Comparison of ENCODE assay signal across 24 cellular contexts in the genomic region with DNA sequence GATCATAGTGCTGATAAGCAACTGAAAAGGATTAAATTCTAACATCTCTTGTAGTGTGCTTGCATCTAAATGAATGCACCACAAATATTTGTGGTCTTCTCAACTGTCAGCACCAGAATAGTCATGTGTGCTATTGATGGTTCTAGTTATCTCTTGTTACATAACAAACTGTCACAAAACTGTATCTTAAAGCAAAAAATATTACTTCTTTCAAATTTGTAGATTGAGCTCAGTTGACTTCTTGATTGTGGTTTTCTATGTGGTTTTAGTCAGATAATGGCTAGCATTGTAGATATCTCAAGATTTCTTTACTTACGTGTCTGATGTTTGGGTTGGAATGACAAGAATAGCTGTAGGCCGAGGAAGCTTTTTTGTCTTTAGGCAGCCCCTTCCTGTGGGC.
DNase-seq lines count a peak whose midpoint lies in the region; TF ChIP-seq lines count a peak whose summit lies in the region.
"Had no signal": no experiment of that assay in that cellular context is flagged by ENCODE, and none has a peak within 500 bp of the region (broad histone marks: within the 10 kb centered on the region; RNA-seq: fewer than 3 reads in every experiment).

No MANE protein-coding gene starts in this region.

- DNase-seq in EL (peak; percentile 5), OCI-M1 (lab: John Stamatoyannopoulos, UW) (peak; percentile 43), astrocyte of the spinal cord (ENCODE audit: low read depth, low spot score) (peak; percentile 50), non-pigmented ciliary epithelial cell (ENCODE audit: low read depth) (peak; percentile 36), T-helper 9 cell (no peak), ACHN (no peak)
- DNase-seq in activated effector memory CD4-positive, alpha-beta T cell treated with Interleukin-2 at 50 U/mL for 16 hours = no peak
- DNase-seq: activated CD4-positive, alpha-beta T cell treated with anti-CD3 and anti-CD28 coated beads for 4 hours; activated naive CD4-positive, alpha-beta T cell treated with anti-CD3 and anti-CD28 coated beads, Interleukin-2, amount 10 ng/mL, durations not matched to agents 7 days and 5 days; activated T-cell treated with anti-CD3 and anti-CD28 coated beads, Interleukin-2, amount 50 U/mL, for 72 hours; anterior cingulate cortex; GOT3; MM.1S; NCI-H1436; NCI-H2171; NCI-H748 treated with DMSO at 0.1 percent for 48 hours; occipital lobe; SHP77; stimulated activated CD4-positive, alpha-beta T cell treated with anti-CD3 and anti-CD28 coated beads, Interleukin-2, amount 100 ng/mL, for 48 hours; stimulated activated naive B cell treated with anti-CD40 and anti-IgM and Interleukin-4, amounts not matched to agents 10 μg/mL and 1 μg/mL and 100 μg/mL, for 72 hours; testis; uterus had no signal

- H3K4me3 ChIP-seq in astrocyte of the spinal cord (ENCODE audit: low read depth, low read length) = no peak overlapping the region
- H3K4me3 ChIP-seq: coronary artery, esophagus muscularis mucosa, testis, uterus had no signal

- no peak for TF ChIP-seq CTCF in astrocyte of the spinal cord (IDR thresholded peaks at IDR 0.05; ENCODE audit: low read depth, low read length)

- in situ Hi-C loops in astrocyte of the spinal cord (cut with HindIII; ENCODE audit: low sequenced_read_pairs) = no loop called here
- in situ Hi-C loops in ACHN (cut with HindIII; ENCODE audit: low pct_ligation_motif_present, low pct_unique_long_range_greater_than_20kb, low sequenced_read_pairs) = no loop called here

Comparison
In these comparisons a context has a peak if more than half of its experiments do, and no peak if none do; other contexts are left out.
1. DNase-seq: peak in EL (single experiment), OCI-M1 (single experiment), astrocyte of the spinal cord (single experiment) and non-pigmented ciliary epithelial cell (single experiment); none in T-helper 9 cell (single experiment), activated effector memory CD4-positive, alpha-beta T cell treated with Interleukin-2 at 50 U/mL for 16 hours (single experiment) and ACHN (single experiment).